Comparison of ENCODE assay signal across 9 cellular contexts in the genomic region with DNA sequence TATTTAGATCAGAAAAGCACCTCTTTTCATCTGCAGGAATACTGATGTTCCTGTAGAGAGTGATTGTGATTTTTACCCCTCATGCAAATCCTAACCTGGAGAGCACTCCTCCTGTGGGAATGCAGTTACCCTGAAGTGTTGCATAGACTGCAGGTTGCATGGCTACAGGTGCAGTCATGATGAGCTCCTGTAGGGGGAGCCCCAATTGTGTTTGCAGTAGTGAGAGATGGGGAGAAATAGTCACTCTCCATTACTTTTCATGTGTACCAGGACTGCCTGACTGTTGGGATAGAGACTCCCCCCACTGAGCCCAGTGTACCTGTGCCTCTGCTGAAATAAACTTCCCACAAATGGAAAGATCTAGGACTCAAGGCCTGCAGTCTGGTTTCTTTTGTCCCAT.
DNase-seq lines count a peak whose midpoint lies in the region; ATAC-seq and TF ChIP-seq lines count a peak whose summit lies in the region.
"Had no signal": no experiment of that assay in that cellular context is flagged by ENCODE, and none has a peak within 500 bp of the region (broad histone marks: within the 10 kb centered on the region; RNA-seq: fewer than 3 reads in every experiment).

No MANE protein-coding gene starts in this region.

- no peaks in the 10 kb centered on the region; the same call in 1 of the 2 replicates for H3K27me3 Mint-ChIP-seq in WTC11 (ENCODE audit: low read depth)

- DNase-seq in SHP77 (lab: John Stamatoyannopoulos, UW) (peak; percentile 12 to 32), SHP77 treated with DMSO at 0.1 percent for 48 hours (lab: John Stamatoyannopoulos, UW) (no peak), GM20000 (ENCODE audit: low spot score) (peak; percentile 25), WTC11 (ENCODE audit: low spot score) (peak; percentile 86), iPS DF 6.9 (ENCODE audit: low read depth, low spot score) (peak; percentile 55), upper lobe of left lung (no peak), ureter (ENCODE audit: low spot score) (no peak)

- ATAC-seq in HG03469 (IDR thresholded peaks at IDR 0.05; ENCODE audit: unreplicated experiment), result peak; percentile 40
- ATAC-seq in WTC11, result peak; percentile 65
- peak; percentile 28 to 55 for ATAC-seq in upper lobe of left lung (ENCODE audit: low FRiP score in 2 of 2)

- TF ChIP-seq EP300 in upper lobe of left lung (IDR thresholded peaks at IDR 0.05), result no peak

- H3K9me3 Mint-ChIP-seq in WTC11, result peaks cover 5% of the 10 kb centered on the region
- H3K9me3 Mint-ChIP-seq: activated naive CD4-positive, alpha-beta T cell treated with anti-CD3 and anti-CD28 coated beads, Interleukin-2, amount 50 U/mL, for 72 hours had no signal

- no peaks in the 10 kb centered on the region for H3K4me1 ChIP-seq in iPS DF 6.9 (ENCODE audit: control insufficient read depth, insufficient read depth, low read length)
- H3K4me1 ChIP-seq in upper lobe of left lung, result no peaks in the 10 kb centered on the region

- H3K36me3 ChIP-seq in iPS DF 6.9 (ENCODE audit: control insufficient read depth, insufficient read depth, low read length), result no peaks in the 10 kb centered on the region
- no peaks in the 10 kb centered on the region for H3K36me3 ChIP-seq in upper lobe of left lung

- TF ChIP-seq POLR2A in upper lobe of left lung (IDR thresholded peaks at IDR 0.05), result no peak

- H3K9me3 ChIP-seq in iPS DF 6.9 (ENCODE audit: control insufficient read depth, insufficient read depth, low read length), result no peaks in the 10 kb centered on the region
- H3K9me3 ChIP-seq in upper lobe of left lung, result no peaks in the 10 kb centered on the region

- H3K36me3 Mint-ChIP-seq in WTC11, result peaks cover 3% of the 10 kb centered on the region
- H3K36me3 Mint-ChIP-seq: activated naive CD4-positive, alpha-beta T cell treated with anti-CD3 and anti-CD28 coated beads, Interleukin-2, amount 50 U/mL, for 72 hours had no signal

- no peak overlapping the region for H3K27ac Mint-ChIP-seq in WTC11
- H3K27ac Mint-ChIP-seq: activated naive CD4-positive, alpha-beta T cell treated with anti-CD3 and anti-CD28 coated beads, Interleukin-2, amount 50 U/mL, for 72 hours had no signal

- H3K4me1 Mint-ChIP-seq in WTC11, result peaks cover 15% of the 10 kb centered on the region

- H3K4me3 Mint-ChIP-seq in WTC11, result no peak overlapping the region

- CTCF ChIA-PET in WTC11 (lab: Charles Lee), result interaction anchor here (0.9 to 2.8 kb wide), 7 partner anchors 40 to 1140 kb away, joined by 3 to 17 read pairs (median 3); no protein-coding TSS in a partner anchor

- H3K4me3 ChIP-seq in iPS DF 6.9 (ENCODE audit: low read length), result no peak overlapping the region
- H3K4me3 ChIP-seq in upper lobe of left lung, result no peak overlapping the region

- H3K27ac ChIP-seq in iPS DF 6.9 (ENCODE audit: low read length) (no peak overlapping the region), upper lobe of left lung (no peak overlapping the region)

- peak; percentile 88 for TF ChIP-seq CTCF in GM20000 (IDR thresholded peaks at IDR 0.05; ENCODE audit: extremely low read depth, missing control alignments)
- peak; percentile 88 for TF ChIP-seq CTCF in WTC11 (IDR thresholded peaks at IDR 0.05)
- peak in 4 of 6 experiments; percentile 18 to 36 (median 28) for TF ChIP-seq CTCF in upper lobe of left lung (IDR thresholded peaks at IDR 0.05)

- H3K27me3 ChIP-seq in iPS DF 6.9 (ENCODE audit: control insufficient read depth, insufficient read depth, low read length) (no peaks in the 10 kb centered on the region), upper lobe of left lung (no peaks in the 10 kb centered on the region)

- POLR2A ChIA-PET in WTC11 (lab: Charles Lee), result no interaction called here

TF ChIP-seq in WTC11, 78 proteins besides CTCF, POLR2A, EP300 and RAD21:
- TF ChIP-seq TP53 (CRISPR knock-in tag; IDR thresholded peaks at IDR 0.05) (no peak), FOXJ3 (CRISPR knock-in tag; IDR thresholded peaks at IDR 0.05; ENCODE audit: borderline replicate concordance) (no peak), CDX4 (CRISPR knock-in tag; IDR thresholded peaks at IDR 0.05; ENCODE audit: borderline replicate concordance) (no peak), KAT7 (CRISPR knock-in tag; IDR thresholded peaks at IDR 0.05; ENCODE audit: borderline replicate concordance) (no peak), RELA (CRISPR knock-in tag; IDR thresholded peaks at IDR 0.05; ENCODE audit: borderline replicate concordance) (no peak), FOXK1 (CRISPR knock-in tag; IDR thresholded peaks at IDR 0.05) (no peak), USF1 (CRISPR knock-in tag; IDR thresholded peaks at IDR 0.05) (no peak), PRRX2 (CRISPR knock-in tag; IDR thresholded peaks at IDR 0.05) (no peak), ERG (CRISPR knock-in tag; IDR thresholded peaks at IDR 0.05) (no peak)
- TF ChIP-seq, protein P1, sequence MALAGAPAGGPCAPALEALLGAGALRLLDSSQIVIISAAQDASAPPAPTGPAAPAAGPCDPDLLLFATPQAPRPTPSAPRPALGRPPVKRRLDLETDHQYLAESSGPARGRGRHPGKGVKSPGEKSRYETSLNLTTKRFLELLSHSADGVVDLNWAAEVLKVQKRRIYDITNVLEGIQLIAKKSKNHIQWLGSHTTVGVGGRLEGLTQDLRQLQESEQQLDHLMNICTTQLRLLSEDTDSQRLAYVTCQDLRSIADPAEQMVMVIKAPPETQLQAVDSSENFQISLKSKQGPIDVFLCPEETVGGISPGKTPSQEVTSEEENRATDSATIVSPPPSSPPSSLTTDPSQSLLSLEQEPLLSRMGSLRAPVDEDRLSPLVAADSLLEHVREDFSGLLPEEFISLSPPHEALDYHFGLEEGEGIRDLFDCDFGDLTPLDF (CRISPR knock-in tag; IDR thresholded peaks at IDR 0.05), result no peak
- TF ChIP-seq, protein P2, sequence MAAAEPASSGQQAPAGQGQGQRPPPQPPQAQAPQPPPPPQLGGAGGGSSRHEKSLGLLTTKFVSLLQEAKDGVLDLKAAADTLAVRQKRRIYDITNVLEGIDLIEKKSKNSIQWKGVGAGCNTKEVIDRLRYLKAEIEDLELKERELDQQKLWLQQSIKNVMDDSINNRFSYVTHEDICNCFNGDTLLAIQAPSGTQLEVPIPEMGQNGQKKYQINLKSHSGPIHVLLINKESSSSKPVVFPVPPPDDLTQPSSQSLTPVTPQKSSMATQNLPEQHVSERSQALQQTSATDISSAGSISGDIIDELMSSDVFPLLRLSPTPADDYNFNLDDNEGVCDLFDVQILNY (CRISPR knock-in tag; IDR thresholded peaks at IDR 0.05), result no peak
- TF ChIP-seq, protein P3, sequence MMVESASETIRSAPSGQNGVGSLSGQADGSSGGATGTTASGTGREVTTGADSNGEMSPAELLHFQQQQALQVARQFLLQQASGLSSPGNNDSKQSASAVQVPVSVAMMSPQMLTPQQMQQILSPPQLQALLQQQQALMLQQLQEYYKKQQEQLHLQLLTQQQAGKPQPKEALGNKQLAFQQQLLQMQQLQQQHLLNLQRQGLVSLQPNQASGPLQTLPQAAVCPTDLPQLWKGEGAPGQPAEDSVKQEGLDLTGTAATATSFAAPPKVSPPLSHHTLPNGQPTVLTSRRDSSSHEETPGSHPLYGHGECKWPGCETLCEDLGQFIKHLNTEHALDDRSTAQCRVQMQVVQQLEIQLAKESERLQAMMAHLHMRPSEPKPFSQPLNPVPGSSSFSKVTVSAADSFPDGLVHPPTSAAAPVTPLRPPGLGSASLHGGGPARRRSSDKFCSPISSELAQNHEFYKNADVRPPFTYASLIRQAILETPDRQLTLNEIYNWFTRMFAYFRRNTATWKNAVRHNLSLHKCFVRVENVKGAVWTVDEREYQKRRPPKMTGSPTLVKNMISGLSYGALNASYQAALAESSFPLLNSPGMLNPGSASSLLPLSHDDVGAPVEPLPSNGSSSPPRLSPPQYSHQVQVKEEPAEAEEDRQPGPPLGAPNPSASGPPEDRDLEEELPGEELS (CRISPR knock-in tag; IDR thresholded peaks at IDR 0.05), result no peak
- TF ChIP-seq, protein P4, sequence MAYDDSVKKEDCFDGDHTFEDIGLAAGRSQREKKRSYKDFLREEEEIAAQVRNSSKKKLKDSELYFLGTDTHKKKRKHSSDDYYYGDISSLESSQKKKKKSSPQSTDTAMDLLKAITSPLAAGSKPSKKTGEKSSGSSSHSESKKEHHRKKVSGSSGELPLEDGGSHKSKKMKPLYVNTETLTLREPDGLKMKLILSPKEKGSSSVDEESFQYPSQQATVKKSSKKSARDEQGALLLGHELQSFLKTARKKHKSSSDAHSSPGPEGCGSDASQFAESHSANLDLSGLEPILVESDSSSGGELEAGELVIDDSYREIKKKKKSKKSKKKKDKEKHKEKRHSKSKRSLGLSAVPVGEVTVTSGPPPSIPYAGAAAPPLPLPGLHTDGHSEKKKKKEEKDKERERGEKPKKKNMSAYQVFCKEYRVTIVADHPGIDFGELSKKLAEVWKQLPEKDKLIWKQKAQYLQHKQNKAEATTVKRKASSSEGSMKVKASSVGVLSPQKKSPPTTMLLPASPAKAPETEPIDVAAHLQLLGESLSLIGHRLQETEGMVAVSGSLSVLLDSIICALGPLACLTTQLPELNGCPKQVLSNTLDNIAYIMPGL (CRISPR knock-in tag; IDR thresholded peaks at IDR 0.05), result no peak

Comparison
In these comparisons a context has a peak if more than half of its experiments do, and no peak if none do; other contexts are left out.
1. DNase-seq: peak in SHP77 (2 of 2), GM20000 (single experiment), WTC11 (single experiment) and iPS DF 6.9 (single experiment); none in SHP77 treated with DMSO at 0.1 percent for 48 hours (single experiment), upper lobe of left lung (0 of 2) and ureter (single experiment).
2. CTCF ChIP-seq: peak in every context shown above with its lines; median percentile 88 in GM20000; 88 in WTC11; 28 in upper lobe of left lung.
3. Peak in every context shown above with its lines, with median percentiles within 50 percentile points of each other: ATAC-seq.